Comparison of ENCODE assay signal across 9 cellular contexts in genomic region chr6:77249560-77249959, GRCh38.
"Had no signal": no experiment of that assay in that cellular context is flagged by ENCODE, and none has a peak within 500 bp of the region (broad histone marks: within the 10 kb centered on the region; RNA-seq: fewer than 3 reads in every experiment).

No MANE protein-coding gene starts in this region.

- H2AFZ ChIP-seq: GM23248 had no signal

- ATAC-seq: HCT116, K562 had no signal

- H3K9ac ChIP-seq: GM23248 had no signal

- H3K4me1 ChIP-seq: HAP-1 had no signal

- FAIRE-seq: HTR-8/SVneo, K562 had no signal

- H3K27ac ChIP-seq: GM23248 had no signal

- H3K36me3 ChIP-seq: HAP-1 had no signal

- H3K9me3 ChIP-seq: HAP-1 had no signal

- H3K4me3 ChIP-seq: GM23248, HAP-1, K562 had no signal

- DNase-seq: GM23248, GOT3, H7, HFFc6, IMR-90 had no signal
